In genomic region chr14:106468866-106469265, GRCh38 we compare ENCODE assay signal across 7 cellular contexts.
DNase-seq lines count a peak whose midpoint lies in the region; ATAC-seq, FAIRE-seq and TF ChIP-seq lines count a peak whose summit lies in the region.
"Not testable (repeated sequence)": the region's sequence is repeated elsewhere in the genome, so short reads cannot be mapped to it uniquely, and the experiment has no call there.

No MANE protein-coding gene starts in this region.

- peak; percentile 2 for TF ChIP-seq CTCF in GM06990 (IDR thresholded peaks at IDR 0.05; ENCODE audit: insufficient read depth, low read length, poor library complexity, severe bottlenecking)

- H3K27me3 ChIP-seq in GM06990 (replicated peaks; ENCODE audit: control insufficient read depth, insufficient read depth, low read length), result not testable (repeated sequence)

- peak; percentile 55 to 56 for ATAC-seq in activated T-cell treated with anti-CD3 and anti-CD28 coated beads, Interleukin-2, amount 50 U/mL, for 4 hours
- peak; percentile 56 for ATAC-seq in activated naive CD8-positive, alpha-beta T cell treated with anti-CD3 and anti-CD28 coated beads, Interleukin-2, amount 10 ng/mL, durations not matched to agents 7 days and 5 days (ENCODE audit: low read depth)
- ATAC-seq in Right ventricle myocardium inferior, result not testable (repeated sequence)
- ATAC-seq in stimulated activated effector memory CD8-positive, alpha-beta T cell treated with anti-CD3 and anti-CD28 coated beads, Interleukin-12 subunit alpha, Interleukin-12 subunit beta, amount 100 ng/mL, for 72 hours, result peak; percentile 67

- H3K36me3 ChIP-seq in GM06990 (ENCODE audit: control insufficient read depth, insufficient read depth, low read length), result not testable (repeated sequence)

- intact Hi-C loops in activated CD4-positive, alpha-beta T cell treated with anti-CD3 and anti-CD28 coated beads, Interleukin-2, amount 10 ng/mL, durations not matched to agents 24 days and 14 days (cut with micrococcal nuclease); Right ventricle myocardium inferior (cut with DNase I): not testable (repeated sequence)

- H3K4me1 Mint-ChIP-seq in activated CD4-positive, alpha-beta T cell treated with anti-CD3 and anti-CD28 coated beads, Interleukin-2, amount 10 ng/mL, durations not matched to agents 24 days and 14 days; activated T-cell treated with anti-CD3 and anti-CD28 coated beads, Interleukin-2, amount 50 U/mL, for 4 hours (ENCODE audit: low read depth); activated naive CD8-positive, alpha-beta T cell treated with anti-CD3 and anti-CD28 coated beads, Interleukin-2, amount 10 ng/mL, durations not matched to agents 7 days and 5 days: not testable (repeated sequence)
- peaks cover 13% of the 10 kb centered on the region for H3K4me1 Mint-ChIP-seq in stimulated activated effector memory CD8-positive, alpha-beta T cell treated with anti-CD3 and anti-CD28 coated beads, Interleukin-12 subunit alpha, Interleukin-12 subunit beta, amount 100 ng/mL, for 72 hours

- peaks cover 17% of the 10 kb centered on the region for H3K27me3 Mint-ChIP-seq in activated CD4-positive, alpha-beta T cell treated with anti-CD3 and anti-CD28 coated beads, Interleukin-2, amount 10 ng/mL, durations not matched to agents 24 days and 14 days
- H3K27me3 Mint-ChIP-seq in activated T-cell treated with anti-CD3 and anti-CD28 coated beads, Interleukin-2, amount 50 U/mL, for 4 hours (ENCODE audit: low read depth); activated naive CD8-positive, alpha-beta T cell treated with anti-CD3 and anti-CD28 coated beads, Interleukin-2, amount 10 ng/mL, durations not matched to agents 7 days and 5 days: not testable (repeated sequence)

- H3K4me3 Mint-ChIP-seq in activated CD4-positive, alpha-beta T cell treated with anti-CD3 and anti-CD28 coated beads, Interleukin-2, amount 10 ng/mL, durations not matched to agents 24 days and 14 days; activated T-cell treated with anti-CD3 and anti-CD28 coated beads, Interleukin-2, amount 50 U/mL, for 4 hours; activated naive CD8-positive, alpha-beta T cell treated with anti-CD3 and anti-CD28 coated beads, Interleukin-2, amount 10 ng/mL, durations not matched to agents 7 days and 5 days; stimulated activated effector memory CD8-positive, alpha-beta T cell treated with anti-CD3 and anti-CD28 coated beads, Interleukin-12 subunit alpha, Interleukin-12 subunit beta, amount 100 ng/mL, for 72 hours: not testable (repeated sequence)

- H3K36me3 Mint-ChIP-seq in activated CD4-positive, alpha-beta T cell treated with anti-CD3 and anti-CD28 coated beads, Interleukin-2, amount 10 ng/mL, durations not matched to agents 24 days and 14 days (ENCODE audit: low read depth); activated T-cell treated with anti-CD3 and anti-CD28 coated beads, Interleukin-2, amount 50 U/mL, for 4 hours (ENCODE audit: insufficient read depth); activated naive CD8-positive, alpha-beta T cell treated with anti-CD3 and anti-CD28 coated beads, Interleukin-2, amount 10 ng/mL, durations not matched to agents 7 days and 5 days; stimulated activated effector memory CD8-positive, alpha-beta T cell treated with anti-CD3 and anti-CD28 coated beads, Interleukin-12 subunit alpha, Interleukin-12 subunit beta, amount 100 ng/mL, for 72 hours: not testable (repeated sequence)

- not testable (repeated sequence) for H3K27ac Mint-ChIP-seq in activated CD4-positive, alpha-beta T cell treated with anti-CD3 and anti-CD28 coated beads, Interleukin-2, amount 10 ng/mL, durations not matched to agents 24 days and 14 days; activated naive CD8-positive, alpha-beta T cell treated with anti-CD3 and anti-CD28 coated beads, Interleukin-2, amount 10 ng/mL, durations not matched to agents 7 days and 5 days; stimulated activated effector memory CD8-positive, alpha-beta T cell treated with anti-CD3 and anti-CD28 coated beads, Interleukin-12 subunit alpha, Interleukin-12 subunit beta, amount 100 ng/mL, for 72 hours

- POLR2A ChIA-PET in activated naive CD8-positive, alpha-beta T cell treated with anti-CD3 and anti-CD28 coated beads, Interleukin-2, amount 10 ng/mL, durations not matched to agents 7 days and 5 days (lab: Charles Lee), result not testable (repeated sequence)

- not testable (repeated sequence) for H3K4me3 ChIP-seq in GM06990 (replicated peaks; ENCODE audit: low read depth, low read length)

- peak; percentile 47 for FAIRE-seq in GM19239 (lab: Jason Lieb, UNC)

- not testable (repeated sequence) for H3K9me3 Mint-ChIP-seq in activated CD4-positive, alpha-beta T cell treated with anti-CD3 and anti-CD28 coated beads, Interleukin-2, amount 10 ng/mL, durations not matched to agents 24 days and 14 days; activated T-cell treated with anti-CD3 and anti-CD28 coated beads, Interleukin-2, amount 50 U/mL, for 4 hours; activated naive CD8-positive, alpha-beta T cell treated with anti-CD3 and anti-CD28 coated beads, Interleukin-2, amount 10 ng/mL, durations not matched to agents 7 days and 5 days; stimulated activated effector memory CD8-positive, alpha-beta T cell treated with anti-CD3 and anti-CD28 coated beads, Interleukin-12 subunit alpha, Interleukin-12 subunit beta, amount 100 ng/mL, for 72 hours

- DNase-seq in GM06990 (ENCODE audit: extremely low read depth, insufficient read length); GM19239 (ENCODE audit: insufficient read length, low spot score); activated T-cell treated with anti-CD3 and anti-CD28 coated beads, Interleukin-2, amount 50 U/mL, for 4 hours; activated naive CD8-positive, alpha-beta T cell treated with anti-CD3 and anti-CD28 coated beads, Interleukin-2, amount 10 ng/mL, durations not matched to agents 7 days and 5 days; stimulated activated effector memory CD8-positive, alpha-beta T cell treated with anti-CD3 and anti-CD28 coated beads, Interleukin-12 subunit alpha, Interleukin-12 subunit beta, amount 100 ng/mL, for 72 hours (ENCODE audit: low spot score in 2 of 2): not testable (repeated sequence)
- peak; percentile 65 for DNase-seq in activated CD4-positive, alpha-beta T cell treated with anti-CD3 and anti-CD28 coated beads, Interleukin-2, amount 10 ng/mL, durations not matched to agents 24 days and 14 days
- peak; percentile 49 for DNase-seq in Right ventricle myocardium inferior (ENCODE audit: missing footprints)
